20 cellular contexts compared by ENCODE assay signal in the genomic region with DNA sequence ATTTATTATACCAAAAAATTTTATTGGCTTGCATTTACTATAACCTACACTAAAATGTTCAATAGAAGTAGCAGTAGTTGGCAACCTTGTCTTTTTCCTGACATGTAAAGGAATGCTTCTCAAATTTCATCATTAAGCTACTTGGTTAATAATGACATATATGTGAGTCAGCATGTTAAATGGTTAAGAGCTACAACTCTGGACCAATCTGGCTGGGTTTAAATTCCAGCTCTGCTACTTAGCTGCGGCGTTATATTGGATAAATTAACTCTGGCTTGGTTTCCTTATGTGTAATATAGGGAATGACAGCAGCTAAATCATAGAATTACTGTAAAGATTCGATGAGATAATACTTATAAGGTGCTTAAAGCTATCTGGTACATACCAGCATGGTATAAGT. TPM values are rescaled to one million over a fixed set of nuclear protein-coding genes. Genes with fewer than 3 reads are reported as not detected.
DNase-seq lines count a peak whose midpoint lies in the region; TF ChIP-seq lines count a peak whose summit lies in the region.
"Had no signal": no experiment of that assay in that cellular context is flagged by ENCODE, and none has a peak within 500 bp of the region (broad histone marks: within the 10 kb centered on the region; RNA-seq: fewer than 3 reads in every experiment).

No MANE protein-coding gene starts in this region.

- H3K27ac Mint-ChIP-seq in Calu3 (ENCODE audit: unreplicated experiment), result no peak overlapping the region
- H3K27ac Mint-ChIP-seq: activated CD4-positive, alpha-beta memory T cell treated with anti-CD3 and anti-CD28 coated beads, Interleukin-2, amount 10 ng/mL, durations not matched to agents 7 days and 5 days; stimulated activated naive CD8-positive, alpha-beta T cell treated with anti-CD3 and anti-CD28 coated beads, Interleukin-15, Interleukin-2, amounts not matched to agents 100 ng/mL and 50 ng/mL, for 24 hours had no signal

- BruUV-seq in Calu3 (replicated peaks; lab: Mats Ljungman, UMichigan), result no TSS peak

- intact Hi-C loops in Calu3 (cut with micrococcal nuclease; ENCODE audit: unreplicated experiment), result loop anchor here (10.0 kb wide), 1 partner anchor 229 kb away; no protein-coding TSS in a partner anchor
- intact Hi-C loops in uterus (cut with DNase I; ENCODE audit: low total_unique reads), result no loop called here

- TF ChIP-seq CTCF in astrocyte of the spinal cord (IDR thresholded peaks at IDR 0.05; ENCODE audit: low read depth, low read length) (no peak), Calu3 (IDR thresholded peaks at IDR 0.05; ENCODE audit: unreplicated experiment) (no peak), uterus (IDR thresholded peaks at IDR 0.05) (no peak)

- CTCF ChIA-PET in Calu3 (lab: Charles Lee), result interaction anchor here (0.6 to 0.7 kb wide), 3 partner anchors 44 to 635 kb away, joined by 3 to 5 read pairs (median 4); no protein-coding TSS in a partner anchor

- TF ChIP-seq POLR2A in uterus (IDR thresholded peaks at IDR 0.05), result no peak

- no peaks in the 10 kb centered on the region for H3K27me3 Mint-ChIP-seq in Calu3 (ENCODE audit: unreplicated experiment)
- H3K27me3 Mint-ChIP-seq: activated CD4-positive, alpha-beta memory T cell treated with anti-CD3 and anti-CD28 coated beads, Interleukin-2, amount 10 ng/mL, durations not matched to agents 7 days and 5 days had no signal

- H3K36me3 ChIP-seq in uterus, result no peaks in the 10 kb centered on the region
- H3K36me3 ChIP-seq: colonic mucosa, left ventricle myocardium inferior, vagina had no signal

- no peaks in the 10 kb centered on the region for H3K27me3 ChIP-seq in uterus
- H3K27me3 ChIP-seq: colonic mucosa, vagina had no signal

- no peaks in the 10 kb centered on the region for H3K4me1 Mint-ChIP-seq in Calu3 (ENCODE audit: low read depth, unreplicated experiment)

- H3K4me3 Mint-ChIP-seq in Calu3 (ENCODE audit: low read depth, unreplicated experiment), result no peak overlapping the region
- H3K4me3 Mint-ChIP-seq: activated CD4-positive, alpha-beta memory T cell treated with anti-CD3 and anti-CD28 coated beads, Interleukin-2, amount 10 ng/mL, durations not matched to agents 7 days and 5 days; stimulated activated naive CD8-positive, alpha-beta T cell treated with anti-CD3 and anti-CD28 coated beads, Interleukin-15, Interleukin-2, amounts not matched to agents 100 ng/mL and 50 ng/mL, for 24 hours had no signal

- H3K4me3 ChIP-seq in astrocyte of the spinal cord (ENCODE audit: low read depth, low read length), result no peak overlapping the region
- H3K4me3 ChIP-seq in uterus, result no peak overlapping the region
- H3K4me3 ChIP-seq: colonic mucosa, left ventricle myocardium inferior, SK-N-MC, vagina had no signal

- no peak overlapping the region for H3K27ac ChIP-seq in uterus
- H3K27ac ChIP-seq: colonic mucosa, left ventricle myocardium inferior, parathyroid adenoma, SK-N-MC, vagina had no signal

- H3K36me3 Mint-ChIP-seq in Calu3 (ENCODE audit: insufficient read depth, unreplicated experiment), result no peaks in the 10 kb centered on the region

- in situ Hi-C loops in astrocyte of the spinal cord (cut with HindIII; ENCODE audit: low sequenced_read_pairs), result no loop called here

- no peaks in the 10 kb centered on the region for H3K9me3 ChIP-seq in uterus
- H3K9me3 ChIP-seq: colonic mucosa, left ventricle myocardium inferior, vagina had no signal

- no peaks in the 10 kb centered on the region for H3K4me1 ChIP-seq in uterus
- H3K4me1 ChIP-seq: colonic mucosa, left ventricle myocardium inferior, parathyroid adenoma, vagina had no signal

- peaks cover 5% of the 10 kb centered on the region for H3K9me3 Mint-ChIP-seq in Calu3 (ENCODE audit: low read depth, unreplicated experiment)
- H3K9me3 Mint-ChIP-seq: activated CD4-positive, alpha-beta memory T cell treated with anti-CD3 and anti-CD28 coated beads, Interleukin-2, amount 10 ng/mL, durations not matched to agents 7 days and 5 days had no signal

- peak; percentile 36 for DNase-seq in AG08395 (ENCODE audit: low spot score)
- peak; percentile 54 for DNase-seq in HT1080 (ENCODE audit: low read depth)
- DNase-seq in astrocyte of the spinal cord (ENCODE audit: low read depth, low spot score), result peak; percentile 65
- peak; percentile 7 for DNase-seq in glomerular visceral epithelial cell (ENCODE audit: extremely low spot score)
- DNase-seq in activated CD4-positive, alpha-beta T cell treated with anti-CD3 and anti-CD28 coated beads for 48 hours, result no peak
- no peak for DNase-seq in Calu3
- DNase-seq in NCI-H2029 treated with DMSO at 0.1 percent for 48 hours (lab: John Stamatoyannopoulos, UW), result no peak
- no peak for DNase-seq in uterus
- DNase-seq: activated CD4-positive, alpha-beta memory T cell treated with anti-CD3 and anti-CD28 coated beads, Interleukin-2, amount 10 ng/mL, durations not matched to agents 7 days and 5 days; amniotic stem cell; colonic mucosa; DMS 273 treated with DMSO at 0.1 percent for 48 hours; left ventricle myocardium inferior; NCI-H510A treated with DMSO at 0.1 percent for 48 hours; OCI-M1; stimulated activated CD4-positive, alpha-beta T cell treated with anti-CD3 and anti-CD28 coated beads, Interleukin-12 subunit alpha, Interleukin-12 subunit beta, amount 100 ng/mL, for 4 hours had no signal

RNA-seq across cellular contexts. Expression of a gene that starts 53.7 kb away (rescaled TPM):
- total RNA-seq in HT1080 (2014; rRNA removed; shearing (Covaris generic)), result under 0.01 and 0.02 TPM in 2 replicates
- 0.02 and 0.24 TPM in 2 replicates for polyA plus RNA-seq in HT1080 (2015; cell fraction: cytosol; rRNA removed)
- 0.43 TPM in 2 replicates for polyA plus RNA-seq in HT1080 (2015; cell fraction: nucleus; rRNA removed)
- total RNA-seq in Calu3 (2022) (0.05 and 0.09 TPM in 2 replicates), uterus (1 to 10 TPM in 2 of 4 donors, under 1 TPM in 2; 0.26 to 1.8 (median 1.2) TPM)
- total RNA-seq: activated CD4-positive, alpha-beta memory T cell treated with anti-CD3 and anti-CD28 coated beads, Interleukin-2, amount 10 ng/mL, durations not matched to agents 7 days and 5 days had no signal

Comparison
In these comparisons a context has a peak if more than half of its experiments do, and no peak if none do; other contexts are left out.
1. DNase-seq: peak in AG08395 (single experiment), HT1080 (single experiment), astrocyte of the spinal cord (single experiment) and glomerular visceral epithelial cell (single experiment); none in activated CD4-positive, alpha-beta T cell treated with anti-CD3 and anti-CD28 coated beads for 48 hours (single experiment), Calu3 (single experiment), NCI-H2029 treated with DMSO at 0.1 percent for 48 hours (single experiment) and uterus (0 of 2).